ENCODE assay signal across 17 cellular contexts in the genomic region with DNA sequence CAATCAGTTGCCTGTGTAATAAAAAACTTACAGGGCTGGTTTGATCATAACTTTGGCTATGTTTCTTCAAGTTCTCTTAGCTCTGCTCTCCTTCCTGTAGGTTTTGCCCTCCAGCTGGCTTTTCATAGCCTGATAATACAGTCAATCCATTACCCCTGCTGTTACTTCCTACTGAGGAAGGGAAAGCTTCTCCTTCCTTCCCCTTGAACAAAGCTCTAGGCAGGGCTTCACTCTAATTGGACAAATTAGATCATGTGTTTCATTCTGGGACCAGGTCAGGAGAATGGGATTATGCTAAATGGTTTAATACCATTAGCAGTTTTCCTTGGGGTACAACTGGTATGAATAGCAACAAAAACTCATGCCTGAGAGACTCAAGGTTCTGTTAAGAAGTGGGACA.
A peak's percentile ranks its signal among the peaks of the same experiment; 100 is the strongest.
DNase-seq lines count a peak whose midpoint lies in the region; ATAC-seq, FAIRE-seq and TF ChIP-seq lines count a peak whose summit lies in the region.
"Had no signal": no experiment of that assay in that cellular context is flagged by ENCODE, and none has a peak within 500 bp of the region (broad histone marks: within the 10 kb centered on the region; RNA-seq: fewer than 3 reads in every experiment).

No MANE protein-coding gene starts in this region.

- H3K9me2 ChIP-seq in SK-N-SH, result no peaks in the 10 kb centered on the region

- in situ Hi-C loops in IMR-90 (cut with MboI; ENCODE audit: low sequenced_read_pairs), result no loop called here

- TF ChIP-seq EP300 in SK-N-SH (IDR thresholded peaks at IDR 0.05; ENCODE audit: borderline replicate concordance in 1 of 2, low read depth in 1 of 2, low read length in 1 of 2), result no peak

- no peak overlapping the region for H2BK5ac ChIP-seq in IMR-90 (ENCODE audit: low read depth, low read length, poor library complexity, severe bottlenecking)

- H3K4me1 ChIP-seq in IMR-90 (ENCODE audit: control insufficient read depth, insufficient read depth, low read length) (peaks cover 9% of the 10 kb centered on the region), astrocyte (ENCODE audit: insufficient read depth, low read length) (no peaks in the 10 kb centered on the region), SK-N-SH (ENCODE audit: control insufficient read depth in 1 of 2, insufficient read depth in 2 of 2, low read depth in 1 of 2, low read length in 1 of 2) (no peaks in the 10 kb centered on the region)
- H3K4me1 ChIP-seq: A549, Caco-2 had no signal

- TF ChIP-seq RAD21 in IMR-90 (IDR thresholded peaks at IDR 0.05; ENCODE audit: low read length) (no peak), SK-N-SH (IDR thresholded peaks at IDR 0.05; ENCODE audit: low read length) (no peak)

- ATAC-seq in IMR-90 (ENCODE audit: low read depth) (no peak), HG02840 (IDR thresholded peaks at IDR 0.05; ENCODE audit: low FRiP score, unreplicated experiment) (no peak), GM18873 (IDR thresholded peaks at IDR 0.05; ENCODE audit: low FRiP score, unreplicated experiment) (no peak)
- ATAC-seq: A549; CD8-positive, alpha-beta T cell had no signal

- no peak overlapping the region for H2AK9ac ChIP-seq in IMR-90 (replicated peaks; ENCODE audit: low read depth, low read length, poor library complexity)

- no peak overlapping the region for H3K23ac ChIP-seq in IMR-90 (ENCODE audit: low read depth, low read length)

- no peak overlapping the region for H3K56ac ChIP-seq in IMR-90 (ENCODE audit: extremely low read depth, insufficient read depth, low read length)

- no peaks in the 10 kb centered on the region for H3K9me3 Mint-ChIP-seq in astrocyte (ENCODE audit: unreplicated experiment)
- H3K9me3 Mint-ChIP-seq: CD14-positive monocyte; CD8-positive, alpha-beta T cell; HFFc6 had no signal

- DNase-seq in IMR-90 (no peak), NCI-H82 treated with DMSO at 0.1 percent for 48 hours (lab: John Stamatoyannopoulos, UW; ENCODE audit: unreplicated experiment) (peak; percentile 46), astrocyte (ENCODE audit: low read depth) (no peak), SK-N-SH (no peak)
- DNase-seq: Caco-2; CD8-positive, alpha-beta T cell; DND-41; GDM1; HFFc6 had no signal

- intact Hi-C loops in IMR-90 (cut with micrococcal nuclease), result loop anchor here (10.0 kb wide), 1 partner anchor 1294 kb away; a partner anchor contains a TSS

- no peak for FAIRE-seq in astrocyte (lab: Jason Lieb, UNC)
- FAIRE-seq: A549, GM12892, GM19239, H1 had no signal

- no peaks in the 10 kb centered on the region for H3K27me3 Mint-ChIP-seq in astrocyte (ENCODE audit: low read depth, unreplicated experiment)

- H3K14ac ChIP-seq in IMR-90 (replicated peaks; ENCODE audit: low read depth, low read length), result no peak overlapping the region

- H4K91ac ChIP-seq in IMR-90 (ENCODE audit: insufficient read depth, low read depth, low read length), result no peak overlapping the region; the same call in 1 of the 2 replicates

- no peak overlapping the region for H3K4me3 ChIP-seq in IMR-90 (ENCODE audit: insufficient read depth, low read depth, low read length)
- H3K4me3 ChIP-seq in astrocyte (ENCODE audit: insufficient read depth, low read depth, low read length), result no peak overlapping the region
- no peak overlapping the region for H3K4me3 ChIP-seq in SK-N-SH (ENCODE audit: low read depth in 2 of 2, low read length in 1 of 2)
- H3K4me3 ChIP-seq: A549, HAP-1 had no signal

- no peak for TF ChIP-seq POLR2A in IMR-90 (IDR thresholded peaks at IDR 0.05; ENCODE audit: low read depth, low read length)

- H3K9ac ChIP-seq in IMR-90 (ENCODE audit: low read depth, low read length) (no peak overlapping the region), astrocyte (ENCODE audit: low read length) (no peak overlapping the region), SK-N-SH (no peak overlapping the region)

- H3K9me3 ChIP-seq in IMR-90 (ENCODE audit: control insufficient read depth, insufficient read depth, low read length), result no peaks in the 10 kb centered on the region
- H3K9me3 ChIP-seq in astrocyte (ENCODE audit: insufficient read depth, low read depth, low read length), result no peaks in the 10 kb centered on the region
- H3K9me3 ChIP-seq in SK-N-SH, result no peaks in the 10 kb centered on the region
- H3K9me3 ChIP-seq: A549, Caco-2, HAP-1 had no signal

- no peaks in the 10 kb centered on the region for H3K36me3 Mint-ChIP-seq in astrocyte (ENCODE audit: low read depth, unreplicated experiment)
- H3K36me3 Mint-ChIP-seq: CD14-positive monocyte; CD8-positive, alpha-beta T cell had no signal

- CTCF ChIA-PET in IMR-90 (lab: Yijun Ruan, JAX) (interaction anchor here (1.1 to 6.6 kb wide), 4 partner anchors 99 to 233 kb away, joined by 3 to 51 read pairs (median 8); no protein-coding TSS in a partner anchor), SK-N-SH (lab: Yijun Ruan, JAX) (interaction anchor here (1.3 to 6.3 kb wide), 6 partner anchors 9 to 563 kb away, joined by 5 to 61 read pairs (median 10); a partner anchor contains a TSS)

- H2AK5ac ChIP-seq in IMR-90 (ENCODE audit: low read depth, low read length), result no peak overlapping the region

- no peaks in the 10 kb centered on the region for H4K20me1 ChIP-seq in IMR-90 (ENCODE audit: insufficient read depth, low read length)
- H4K20me1 ChIP-seq in astrocyte (ENCODE audit: insufficient read depth, low read length), result no peaks in the 10 kb centered on the region
- no peaks in the 10 kb centered on the region for H4K20me1 ChIP-seq in SK-N-SH (ENCODE audit: insufficient read depth)

- dilution Hi-C loops in IMR-90 (cut with HindIII; ENCODE audit: low sequenced_read_pairs, unreplicated experiment), result loop anchor here (25.0 kb wide), 2 partner anchors 362 to 537 kb away; a partner anchor contains a TSS

- no peak overlapping the region for H3K18ac ChIP-seq in IMR-90 (ENCODE audit: low read depth, low read length)

- H3K36me3 ChIP-seq in IMR-90 (ENCODE audit: control insufficient read depth, insufficient read depth, low read length) (no peaks in the 10 kb centered on the region), astrocyte (ENCODE audit: insufficient read depth, low read length) (no peaks in the 10 kb centered on the region), SK-N-SH (replicated peaks in 1 of 2; ENCODE audit: control insufficient read depth in 1 of 2, insufficient read depth in 2 of 2, low read length in 1 of 2) (no peaks in the 10 kb centered on the region)
- H3K36me3 ChIP-seq: HAP-1 had no signal

- no peak overlapping the region for H3K4ac ChIP-seq in IMR-90 (ENCODE audit: low read depth, low read length)

- H3K4me2 ChIP-seq in IMR-90 (ENCODE audit: low read depth, low read length) (no peak overlapping the region), astrocyte (ENCODE audit: low read length) (no peak overlapping the region), SK-N-SH (no peak overlapping the region)
- H3K4me2 ChIP-seq: A549 had no signal

- H4K5ac ChIP-seq in IMR-90 (ENCODE audit: low read depth, low read length), result no peak overlapping the region

- H3K27ac ChIP-seq in IMR-90 (ENCODE audit: insufficient read depth, low read length) (no peak overlapping the region), astrocyte (ENCODE audit: low read depth, low read length) (no peak overlapping the region), SK-N-SH (ENCODE audit: low read depth in 2 of 2, low read length in 1 of 2) (no peak overlapping the region)
- H3K27ac ChIP-seq: A549 had no signal

- BruUV-seq in IMR-90 (replicated peaks; lab: Mats Ljungman, UMichigan), result no TSS peak

- H3K79me2 ChIP-seq in astrocyte (ENCODE audit: insufficient read depth, low read length) (no peaks in the 10 kb centered on the region), SK-N-SH (ENCODE audit: insufficient read depth) (no peaks in the 10 kb centered on the region)

- peaks cover 5% of the 10 kb centered on the region for H3K4me1 Mint-ChIP-seq in astrocyte (ENCODE audit: low read depth, unreplicated experiment)
- H3K4me1 Mint-ChIP-seq: CD14-positive monocyte had no signal

- no peak overlapping the region for H2BK120ac ChIP-seq in IMR-90 (ENCODE audit: low read depth, low read length)

- TF ChIP-seq CTCF in IMR-90 (conservative IDR thresholded peaks at IDR 0.05; ENCODE audit: low read depth, low read length), result no peak
- no peak for TF ChIP-seq CTCF in astrocyte (IDR thresholded peaks at IDR 0.05; ENCODE audit: insufficient read depth, low read depth, low read length)
- no peak for TF ChIP-seq CTCF in SK-N-SH (IDR thresholded peaks at IDR 0.05)

- H3K4me3 Mint-ChIP-seq in astrocyte (ENCODE audit: unreplicated experiment), result no peak overlapping the region
- H3K4me3 Mint-ChIP-seq: CD14-positive monocyte; CD8-positive, alpha-beta T cell had no signal

- H4K8ac ChIP-seq in IMR-90 (ENCODE audit: low read depth in 2 of 2, low read length in 2 of 2), result no peak overlapping the region

- H3F3A ChIP-seq in SK-N-SH (replicated peaks; ENCODE audit: insufficient read depth), result no peaks in the 10 kb centered on the region

- H3K27me3 ChIP-seq in IMR-90 (ENCODE audit: control insufficient read depth, insufficient read depth, low read length) (peaks cover 3% of the 10 kb centered on the region), astrocyte (ENCODE audit: insufficient read depth, low read length) (peaks cover 6% of the 10 kb centered on the region), SK-N-SH (ENCODE audit: insufficient read depth) (peaks cover 21% of the 10 kb centered on the region; the same call in 1 of the 2 replicates)

- H3K9me1 ChIP-seq in IMR-90 (ENCODE audit: insufficient read depth, low read length), result peaks cover 6% of the 10 kb centered on the region

- H2BK20ac ChIP-seq in IMR-90 (ENCODE audit: low read depth, low read length), result 0 out of 2 replicates have a peak overlapping the region, but pooled peaks have one; percentile 10

- H2AFZ ChIP-seq in IMR-90 (replicated peaks; ENCODE audit: low read length, poor library complexity) (no peak overlapping the region), astrocyte (ENCODE audit: low read depth, low read length) (no peak overlapping the region), SK-N-SH (ENCODE audit: low read depth) (no peak overlapping the region)

- H3K27ac Mint-ChIP-seq in astrocyte (ENCODE audit: unreplicated experiment), result peak overlapping the region; percentile 58
- H3K27ac Mint-ChIP-seq: CD14-positive monocyte; CD8-positive, alpha-beta T cell had no signal

- no peak overlapping the region for H2BK15ac ChIP-seq in IMR-90 (ENCODE audit: low read depth, low read length)

- POLR2A ChIA-PET in IMR-90 (lab: Charles Lee; ENCODE audit: unreplicated experiment), result no interaction called here
- POLR2A ChIA-PET in SK-N-SH (lab: Yijun Ruan, JAX), result no interaction called here

- no peaks in the 10 kb centered on the region for H3K79me1 ChIP-seq in IMR-90 (ENCODE audit: low read depth in 1 of 2, low read length in 2 of 2)

TF ChIP-seq in IMR-90, 13 proteins besides CTCF, POLR2A, EP300 and RAD21 (continues in another document):
- no peak for TF ChIP-seq MAZ (IDR thresholded peaks at IDR 0.05; ENCODE audit: borderline replicate concordance, low read depth, low read length)

TF ChIP-seq in SK-N-SH, 30 proteins besides CTCF, POLR2A, EP300 and RAD21 (continues in another document):
- TF ChIP-seq RXRA (IDR thresholded peaks at IDR 0.05; ENCODE audit: borderline replicate concordance, low read depth) (no peak), POLR2AphosphoS5 (IDR thresholded peaks at IDR 0.05; ENCODE audit: low read depth, low read length) (no peak), TEAD4 (IDR thresholded peaks at IDR 0.05; ENCODE audit: borderline replicate concordance, insufficient read depth) (no peak), NFIC (IDR thresholded peaks at IDR 0.05; ENCODE audit: borderline replicate concordance) (no peak), MXI1 (IDR thresholded peaks at IDR 0.05; ENCODE audit: low read depth, low read length) (no peak)
